In the genomic region with DNA sequence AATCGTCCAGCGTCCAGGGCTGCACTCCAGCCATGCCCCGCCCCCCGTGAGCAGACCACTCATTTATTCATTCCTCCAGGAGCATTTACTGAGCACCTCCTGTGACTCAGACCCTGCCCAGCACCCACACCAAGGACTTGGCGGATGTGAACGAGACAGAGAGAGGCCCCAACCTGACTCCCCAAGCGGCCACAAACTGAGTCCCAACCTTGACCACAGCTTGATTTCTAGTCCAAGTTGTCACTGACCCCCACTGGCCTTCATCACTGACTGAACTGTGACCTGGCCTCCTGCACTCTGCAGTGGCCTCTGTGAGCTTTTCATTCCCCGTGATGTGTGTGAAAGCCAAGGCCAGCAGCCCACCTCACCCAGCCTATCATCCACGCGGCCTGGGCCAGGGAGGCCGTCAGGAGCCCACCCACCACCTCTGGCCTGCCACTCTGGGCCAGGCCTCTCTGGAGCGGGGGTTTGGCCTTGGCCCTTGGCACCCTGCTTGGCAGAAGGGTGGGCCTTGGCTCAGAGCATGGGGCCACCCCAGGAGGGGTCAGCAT, we compare ENCODE assay signal across 1 cellular context.
A peak's percentile ranks its signal among the peaks of the same experiment; 100 is the strongest.
TF ChIP-seq lines count a peak whose summit lies in the region.

No MANE protein-coding gene starts in this region.

TF ChIP-seq in HepG2, 621 proteins besides CTCF, POLR2A, EP300 and RAD21 (continued from another document and continues in another):
- TF ChIP-seq, protein P1, sequence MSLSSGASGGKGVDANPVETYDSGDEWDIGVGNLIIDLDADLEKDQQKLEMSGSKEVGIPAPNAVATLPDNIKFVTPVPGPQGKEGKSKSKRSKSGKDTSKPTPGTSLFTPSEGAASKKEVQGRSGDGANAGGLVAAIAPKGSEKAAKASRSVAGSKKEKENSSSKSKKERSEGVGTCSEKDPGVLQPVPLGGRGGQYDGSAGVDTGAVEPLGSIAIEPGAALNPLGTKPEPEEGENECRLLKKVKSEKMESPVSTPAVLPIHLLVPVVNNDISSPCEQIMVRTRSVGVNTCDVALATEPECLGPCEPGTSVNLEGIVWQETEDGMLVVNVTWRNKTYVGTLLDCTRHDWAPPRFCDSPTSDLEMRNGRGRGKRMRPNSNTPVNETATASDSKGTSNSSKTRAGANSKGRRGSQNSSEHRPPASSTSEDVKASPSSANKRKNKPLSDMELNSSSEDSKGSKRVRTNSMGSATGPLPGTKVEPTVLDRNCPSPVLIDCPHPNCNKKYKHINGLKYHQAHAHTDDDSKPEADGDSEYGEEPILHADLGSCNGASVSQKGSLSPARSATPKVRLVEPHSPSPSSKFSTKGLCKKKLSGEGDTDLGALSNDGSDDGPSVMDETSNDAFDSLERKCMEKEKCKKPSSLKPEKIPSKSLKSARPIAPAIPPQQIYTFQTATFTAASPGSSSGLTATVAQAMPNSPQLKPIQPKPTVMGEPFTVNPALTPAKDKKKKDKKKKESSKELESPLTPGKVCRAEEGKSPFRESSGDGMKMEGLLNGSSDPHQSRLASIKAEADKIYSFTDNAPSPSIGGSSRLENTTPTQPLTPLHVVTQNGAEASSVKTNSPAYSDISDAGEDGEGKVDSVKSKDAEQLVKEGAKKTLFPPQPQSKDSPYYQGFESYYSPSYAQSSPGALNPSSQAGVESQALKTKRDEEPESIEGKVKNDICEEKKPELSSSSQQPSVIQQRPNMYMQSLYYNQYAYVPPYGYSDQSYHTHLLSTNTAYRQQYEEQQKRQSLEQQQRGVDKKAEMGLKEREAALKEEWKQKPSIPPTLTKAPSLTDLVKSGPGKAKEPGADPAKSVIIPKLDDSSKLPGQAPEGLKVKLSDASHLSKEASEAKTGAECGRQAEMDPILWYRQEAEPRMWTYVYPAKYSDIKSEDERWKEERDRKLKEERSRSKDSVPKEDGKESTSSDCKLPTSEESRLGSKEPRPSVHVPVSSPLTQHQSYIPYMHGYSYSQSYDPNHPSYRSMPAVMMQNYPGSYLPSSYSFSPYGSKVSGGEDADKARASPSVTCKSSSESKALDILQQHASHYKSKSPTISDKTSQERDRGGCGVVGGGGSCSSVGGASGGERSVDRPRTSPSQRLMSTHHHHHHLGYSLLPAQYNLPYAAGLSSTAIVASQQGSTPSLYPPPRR (CRISPR knock-in tag; IDR thresholded peaks at IDR 0.05; ENCODE audit: borderline replicate concordance): peak; percentile 16; the same call in 1 of the 2 replicates
- TF ChIP-seq PAX8 (CRISPR knock-in tag; IDR thresholded peaks at IDR 0.05; ENCODE audit: borderline replicate concordance) (no peak), PBX2 (CRISPR knock-in tag; IDR thresholded peaks at IDR 0.05) (no peak), ZSCAN31 (CRISPR knock-in tag; IDR thresholded peaks at IDR 0.05; ENCODE audit: low read depth) (no peak), SMARCC2 (IDR thresholded peaks at IDR 0.05) (no peak), THYN1 (CRISPR knock-in tag; IDR thresholded peaks at IDR 0.05; ENCODE audit: borderline replicate concordance, low read depth) (no peak), ZNF83 (CRISPR knock-in tag; IDR thresholded peaks at IDR 0.05; ENCODE audit: borderline replicate concordance) (no peak), THRA (CRISPR knock-in tag; IDR thresholded peaks at IDR 0.05; ENCODE audit: borderline replicate concordance) (peak; percentile 14; the same call in 1 of the 2 replicates), ZNF317 (CRISPR knock-in tag; IDR thresholded peaks at IDR 0.05) (no peak), ZNF572 (CRISPR knock-in tag; IDR thresholded peaks at IDR 0.05) (no peak), PHF8 (CRISPR knock-in tag; IDR thresholded peaks at IDR 0.05) (no peak), ZNF3 (CRISPR knock-in tag; IDR thresholded peaks at IDR 0.05) (no peak), SOX6 (IDR thresholded peaks at IDR 0.05) (no peak), SOX6 (CRISPR knock-in tag; IDR thresholded peaks at IDR 0.05) (no peak), IRX3 (CRISPR knock-in tag; IDR thresholded peaks at IDR 0.05; ENCODE audit: borderline replicate concordance, low read depth) (no peak), HNF4A (CRISPR knock-in tag; IDR thresholded peaks at IDR 0.05) (peak; percentile 75), ZNF329 (CRISPR knock-in tag; IDR thresholded peaks at IDR 0.05; ENCODE audit: low read depth) (no peak), SPEN (CRISPR knock-in tag; IDR thresholded peaks at IDR 0.05; ENCODE audit: low read depth) (peak; percentile 19; the same call in 1 of the 2 replicates), KLF16 (CRISPR knock-in tag; IDR thresholded peaks at IDR 0.05) (no peak), REPIN1 (CRISPR knock-in tag; IDR thresholded peaks at IDR 0.05; ENCODE audit: borderline replicate concordance, low read depth) (0 out of 2 replicates have a peak, but pooled peaks have one; percentile 43), ONECUT2 (CRISPR knock-in tag; IDR thresholded peaks at IDR 0.05) (no peak), ZFAT (CRISPR knock-in tag; conservative IDR thresholded peaks at IDR 0.05) (no peak), ZNF589 (CRISPR knock-in tag; conservative IDR thresholded peaks at IDR 0.05) (no peak), AGO2 (optimal IDR thresholded peaks at IDR 0.05; ENCODE audit: low read depth, low read length) (no peak), ZNF709 (CRISPR knock-in tag; IDR thresholded peaks at IDR 0.05) (no peak), USF2 (IDR thresholded peaks at IDR 0.05; ENCODE audit: low read depth, low read length) (no peak), USF2 (CRISPR knock-in tag; IDR thresholded peaks at IDR 0.05; ENCODE audit: borderline replicate concordance) (no peak), RBM39 (IDR thresholded peaks at IDR 0.05; ENCODE audit: low read depth, low read length, poor library complexity, severe bottlenecking) (no peak), RARA (CRISPR knock-in tag; IDR thresholded peaks at IDR 0.05) (peak; percentile 84), ZNF567 (CRISPR knock-in tag; IDR thresholded peaks at IDR 0.05; ENCODE audit: borderline replicate concordance) (no peak), ZNF788 (CRISPR knock-in tag; IDR thresholded peaks at IDR 0.05; ENCODE audit: borderline replicate concordance) (no peak), ZMYM4 (CRISPR knock-in tag; IDR thresholded peaks at IDR 0.05) (peak; percentile 54), JUN (CRISPR knock-in tag; IDR thresholded peaks at IDR 0.05) (no peak), RCOR2 (CRISPR knock-in tag; IDR thresholded peaks at IDR 0.05) (no peak), EZH2 (conservative IDR thresholded peaks at IDR 0.05; ENCODE audit: low read depth, low read length) (no peak)
- TF ChIP-seq, protein P2, sequence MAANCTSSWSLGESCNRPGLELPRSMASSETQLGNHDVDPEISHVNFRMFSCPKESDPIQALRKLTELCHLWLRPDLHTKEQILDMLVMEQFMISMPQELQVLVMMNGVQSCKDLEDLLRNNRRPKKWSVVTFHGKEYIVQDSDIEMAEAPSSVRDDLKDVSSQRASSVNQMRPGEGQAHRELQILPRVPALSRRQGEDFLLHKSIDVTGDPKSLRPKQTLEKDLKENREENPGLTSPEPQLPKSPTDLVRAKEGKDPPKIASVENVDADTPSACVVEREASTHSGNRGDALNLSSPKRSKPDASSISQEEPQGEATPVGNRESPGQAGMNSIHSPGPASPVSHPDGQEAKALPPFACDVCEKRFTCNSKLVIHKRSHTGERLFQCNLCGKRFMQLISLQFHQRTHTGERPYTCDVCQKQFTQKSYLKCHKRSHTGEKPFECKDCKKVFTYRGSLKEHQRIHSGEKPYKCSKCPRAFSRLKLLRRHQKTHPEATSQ (CRISPR knock-in tag; IDR thresholded peaks at IDR 0.05; ENCODE audit: borderline replicate concordance): no peak
- TF ChIP-seq, protein P3, sequence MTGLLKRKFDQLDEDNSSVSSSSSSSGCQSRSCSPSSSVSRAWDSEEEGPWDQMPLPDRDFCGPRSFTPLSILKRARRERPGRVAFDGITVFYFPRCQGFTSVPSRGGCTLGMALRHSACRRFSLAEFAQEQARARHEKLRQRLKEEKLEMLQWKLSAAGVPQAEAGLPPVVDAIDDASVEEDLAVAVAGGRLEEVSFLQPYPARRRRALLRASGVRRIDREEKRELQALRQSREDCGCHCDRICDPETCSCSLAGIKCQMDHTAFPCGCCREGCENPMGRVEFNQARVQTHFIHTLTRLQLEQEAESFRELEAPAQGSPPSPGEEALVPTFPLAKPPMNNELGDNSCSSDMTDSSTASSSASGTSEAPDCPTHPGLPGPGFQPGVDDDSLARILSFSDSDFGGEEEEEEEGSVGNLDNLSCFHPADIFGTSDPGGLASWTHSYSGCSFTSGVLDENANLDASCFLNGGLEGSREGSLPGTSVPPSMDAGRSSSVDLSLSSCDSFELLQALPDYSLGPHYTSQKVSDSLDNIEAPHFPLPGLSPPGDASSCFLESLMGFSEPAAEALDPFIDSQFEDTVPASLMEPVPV (CRISPR knock-in tag; IDR thresholded peaks at IDR 0.05): no peak
- TF ChIP-seq, protein P4, sequence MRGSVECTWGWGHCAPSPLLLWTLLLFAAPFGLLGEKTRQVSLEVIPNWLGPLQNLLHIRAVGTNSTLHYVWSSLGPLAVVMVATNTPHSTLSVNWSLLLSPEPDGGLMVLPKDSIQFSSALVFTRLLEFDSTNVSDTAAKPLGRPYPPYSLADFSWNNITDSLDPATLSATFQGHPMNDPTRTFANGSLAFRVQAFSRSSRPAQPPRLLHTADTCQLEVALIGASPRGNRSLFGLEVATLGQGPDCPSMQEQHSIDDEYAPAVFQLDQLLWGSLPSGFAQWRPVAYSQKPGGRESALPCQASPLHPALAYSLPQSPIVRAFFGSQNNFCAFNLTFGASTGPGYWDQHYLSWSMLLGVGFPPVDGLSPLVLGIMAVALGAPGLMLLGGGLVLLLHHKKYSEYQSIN (CRISPR knock-in tag; IDR thresholded peaks at IDR 0.05; ENCODE audit: borderline replicate concordance): no peak
- TF ChIP-seq, protein P5, sequence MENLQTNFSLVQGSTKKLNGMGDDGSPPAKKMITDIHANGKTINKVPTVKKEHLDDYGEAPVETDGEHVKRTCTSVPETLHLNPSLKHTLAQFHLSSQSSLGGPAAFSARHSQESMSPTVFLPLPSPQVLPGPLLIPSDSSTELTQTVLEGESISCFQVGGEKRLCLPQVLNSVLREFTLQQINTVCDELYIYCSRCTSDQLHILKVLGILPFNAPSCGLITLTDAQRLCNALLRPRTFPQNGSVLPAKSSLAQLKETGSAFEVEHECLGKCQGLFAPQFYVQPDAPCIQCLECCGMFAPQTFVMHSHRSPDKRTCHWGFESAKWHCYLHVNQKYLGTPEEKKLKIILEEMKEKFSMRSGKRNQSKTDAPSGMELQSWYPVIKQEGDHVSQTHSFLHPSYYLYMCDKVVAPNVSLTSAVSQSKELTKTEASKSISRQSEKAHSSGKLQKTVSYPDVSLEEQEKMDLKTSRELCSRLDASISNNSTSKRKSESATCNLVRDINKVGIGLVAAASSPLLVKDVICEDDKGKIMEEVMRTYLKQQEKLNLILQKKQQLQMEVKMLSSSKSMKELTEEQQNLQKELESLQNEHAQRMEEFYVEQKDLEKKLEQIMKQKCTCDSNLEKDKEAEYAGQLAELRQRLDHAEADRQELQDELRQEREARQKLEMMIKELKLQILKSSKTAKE (CRISPR knock-in tag; IDR thresholded peaks at IDR 0.05; ENCODE audit: borderline replicate concordance): peak; percentile 61; the same call in 1 of the 2 replicates
- TF ChIP-seq, protein P6, sequence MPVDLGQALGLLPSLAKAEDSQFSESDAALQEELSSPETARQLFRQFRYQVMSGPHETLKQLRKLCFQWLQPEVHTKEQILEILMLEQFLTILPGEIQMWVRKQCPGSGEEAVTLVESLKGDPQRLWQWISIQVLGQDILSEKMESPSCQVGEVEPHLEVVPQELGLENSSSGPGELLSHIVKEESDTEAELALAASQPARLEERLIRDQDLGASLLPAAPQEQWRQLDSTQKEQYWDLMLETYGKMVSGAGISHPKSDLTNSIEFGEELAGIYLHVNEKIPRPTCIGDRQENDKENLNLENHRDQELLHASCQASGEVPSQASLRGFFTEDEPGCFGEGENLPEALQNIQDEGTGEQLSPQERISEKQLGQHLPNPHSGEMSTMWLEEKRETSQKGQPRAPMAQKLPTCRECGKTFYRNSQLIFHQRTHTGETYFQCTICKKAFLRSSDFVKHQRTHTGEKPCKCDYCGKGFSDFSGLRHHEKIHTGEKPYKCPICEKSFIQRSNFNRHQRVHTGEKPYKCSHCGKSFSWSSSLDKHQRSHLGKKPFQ (CRISPR knock-in tag; IDR thresholded peaks at IDR 0.05; ENCODE audit: insufficient replicate concordance): no peak
